ENCODE assay signal across 8 cellular contexts in genomic region chr6:36129889-36130671, GRCh38. TPM values are rescaled to one million over a fixed set of nuclear protein-coding genes. Genes with fewer than 3 reads are reported as not detected.
DNase-seq lines count a peak whose midpoint lies in the region; ATAC-seq and TF ChIP-seq lines count a peak whose summit lies in the region.

Gene MAPK13, plus strand, starts transcription at chr6:36130513. Its CDS starts 70 bp downstream, at chr6:36130583.

- H3K27ac Mint-ChIP-seq in GM23338, result no peak within 1 kb of the TSS; the same call in 1 of the 2 replicates
- peak within 1 kb of the TSS; percentile 92 for H3K27ac Mint-ChIP-seq in stimulated activated effector memory CD8-positive, alpha-beta T cell treated with anti-CD3 and anti-CD28 coated beads, Interleukin-12 subunit alpha, Interleukin-12 subunit beta, amount 100 ng/mL, for 72 hours

- H3K27me3 Mint-ChIP-seq in GM23338 (ENCODE audit: insufficient read depth, low read depth, poor library complexity), result peaks cover 10% of the 10 kb centered on the region

- peaks cover 2% of the 10 kb centered on the region; the same call in 1 of the 3 replicates for H3K9me3 Mint-ChIP-seq in GM23338
- H3K9me3 Mint-ChIP-seq in stimulated activated effector memory CD8-positive, alpha-beta T cell treated with anti-CD3 and anti-CD28 coated beads, Interleukin-12 subunit alpha, Interleukin-12 subunit beta, amount 100 ng/mL, for 72 hours, result no peaks in the 10 kb centered on the region

- peaks cover 31% of the 10 kb centered on the region for H3K4me1 Mint-ChIP-seq in GM23338
- H3K4me1 Mint-ChIP-seq in stimulated activated effector memory CD8-positive, alpha-beta T cell treated with anti-CD3 and anti-CD28 coated beads, Interleukin-12 subunit alpha, Interleukin-12 subunit beta, amount 100 ng/mL, for 72 hours, result peaks cover 54% of the 10 kb centered on the region

- peaks cover 23% of the 10 kb centered on the region for H3K4me1 ChIP-seq in GM23338 (ENCODE audit: insufficient read depth)

- H3K36me3 Mint-ChIP-seq in GM23338 (ENCODE audit: low read depth), result no peaks in the 10 kb centered on the region
- H3K36me3 Mint-ChIP-seq in stimulated activated effector memory CD8-positive, alpha-beta T cell treated with anti-CD3 and anti-CD28 coated beads, Interleukin-12 subunit alpha, Interleukin-12 subunit beta, amount 100 ng/mL, for 72 hours, result peaks cover 50% of the 10 kb centered on the region

- no peaks in the 10 kb centered on the region for H3K9me2 ChIP-seq in GM23338 (ENCODE audit: insufficient read depth)

- no peaks in the 10 kb centered on the region for H3K79me2 ChIP-seq in GM23338 (replicated peaks; ENCODE audit: insufficient read depth)

- no peak within 1 kb of the TSS for H3K27ac ChIP-seq in GM23338 (ENCODE audit: low read depth)

- H2AFZ ChIP-seq in GM23338, result peak within 1 kb of the TSS; percentile 95

- peaks cover 14% of the 10 kb centered on the region; the same call in 1 of the 2 replicates for H3K27me3 ChIP-seq in GM23338 (ENCODE audit: insufficient read depth)

- TF ChIP-seq CTCF in GM23338 (conservative IDR thresholded peaks at IDR 0.05; ENCODE audit: low read depth in 2 of 2), result no peak
- no peak for TF ChIP-seq CTCF in astrocyte of the spinal cord (IDR thresholded peaks at IDR 0.05; ENCODE audit: low read depth, low read length)

- no peaks in the 10 kb centered on the region for H3F3A ChIP-seq in GM23338 (replicated peaks; ENCODE audit: low read depth)

- peak; percentile 67 for DNase-seq in GM23338 (ENCODE audit: low spot score)
- peak; percentile 76 for DNase-seq in NCI-H774 (lab: John Stamatoyannopoulos, UW)
- DNase-seq in astrocyte of the spinal cord (ENCODE audit: low read depth, low spot score), result no peak
- peak; percentile 59 for DNase-seq in left kidney (ENCODE audit: low read depth, low spot score)
- peak in 1 of 2 donors; percentile 29 for DNase-seq in stimulated activated effector memory CD8-positive, alpha-beta T cell treated with anti-CD3 and anti-CD28 coated beads, Interleukin-12 subunit alpha, Interleukin-12 subunit beta, amount 100 ng/mL, for 72 hours (ENCODE audit: low spot score in 2 of 2)

- in situ Hi-C loops in astrocyte of the spinal cord (cut with HindIII; ENCODE audit: low sequenced_read_pairs), result no loop called here

- H4K20me1 ChIP-seq in GM23338 (replicated peaks; ENCODE audit: insufficient read depth), result no peaks in the 10 kb centered on the region

- ATAC-seq in GM23338 (peak; percentile 52), HG03442 (IDR thresholded peaks at IDR 0.05; ENCODE audit: unreplicated experiment) (no peak), GM18870 (IDR thresholded peaks at IDR 0.05; ENCODE audit: unreplicated experiment) (no peak), HG03039 (IDR thresholded peaks at IDR 0.05; ENCODE audit: unreplicated experiment) (no peak)
- ATAC-seq in stimulated activated effector memory CD8-positive, alpha-beta T cell treated with anti-CD3 and anti-CD28 coated beads, Interleukin-12 subunit alpha, Interleukin-12 subunit beta, amount 100 ng/mL, for 72 hours, result peak; percentile 5

- peak within 1 kb of the TSS; percentile 90 for H3K4me2 ChIP-seq in GM23338

- H3K36me3 ChIP-seq in GM23338 (ENCODE audit: insufficient read depth), result no peaks in the 10 kb centered on the region

- H3K4me3 ChIP-seq in GM23338 (peak within 1 kb of the TSS; percentile 66), astrocyte of the spinal cord (ENCODE audit: low read depth, low read length) (peak within 1 kb of the TSS; percentile 12)

- peak within 1 kb of the TSS; percentile 72 for H3K4me3 Mint-ChIP-seq in GM23338
- peak within 1 kb of the TSS; percentile 85 for H3K4me3 Mint-ChIP-seq in stimulated activated effector memory CD8-positive, alpha-beta T cell treated with anti-CD3 and anti-CD28 coated beads, Interleukin-12 subunit alpha, Interleukin-12 subunit beta, amount 100 ng/mL, for 72 hours

TF ChIP-seq in GM23338, 12 proteins besides CTCF, POLR2A, EP300 and RAD21:
- TF ChIP-seq EZH2phosphoT487 (IDR thresholded peaks at IDR 0.05; ENCODE audit: unreplicated experiment) (no peak), EZH2 (IDR thresholded peaks at IDR 0.05; ENCODE audit: low read depth, unreplicated experiment) (no peak), ETS1 (IDR thresholded peaks at IDR 0.05) (no peak), CREB1 (CRISPR knock-in tag; IDR thresholded peaks at IDR 0.05; ENCODE audit: low read depth) (no peak), ZNF331 (CRISPR knock-in tag; IDR thresholded peaks at IDR 0.05; ENCODE audit: low read depth) (no peak), POLR2AphosphoS5 (IDR thresholded peaks at IDR 0.05; ENCODE audit: low read depth) (no peak; the same call in 1 of the 2 replicates), STAT1 (IDR thresholded peaks at IDR 0.05; ENCODE audit: unreplicated experiment) (no peak), ZNF462 (CRISPR knock-in tag; IDR thresholded peaks at IDR 0.05) (no peak), NANOG (IDR thresholded peaks at IDR 0.05; ENCODE audit: borderline replicate concordance) (no peak)
TF ChIP-seq in GM23338: peak in this region for 0.

RNA-seq across cellular contexts. Expression of gene MAPK13, which starts in this region (rescaled TPM):
- 7.7 and 12.3 TPM in 2 replicates for total RNA-seq in GM23338 (2014; rRNA removed; shearing (Covaris generic))
- 6.3 TPM in 2 replicates for polyA plus RNA-seq in GM23338 (2016; fragmentation: Nextera tagmentation; extraction: Ambion mirVana)

Comparison
In these comparisons a context has a peak if more than half of its experiments do, and no peak if none do; other contexts are left out.
1. ATAC-seq: peak in GM23338 (single experiment) and stimulated activated effector memory CD8-positive, alpha-beta T cell treated with anti-CD3 and anti-CD28 coated beads, Interleukin-12 subunit alpha, Interleukin-12 subunit beta, amount 100 ng/mL, for 72 hours (single experiment); none in HG03442 (single experiment), GM18870 (single experiment) and HG03039 (single experiment).